Comparison of ENCODE assay signal across 17 cellular contexts in genomic region chr2:107588960-107589542, GRCh38.
DNase-seq lines count a peak whose midpoint lies in the region; ATAC-seq, FAIRE-seq and TF ChIP-seq lines count a peak whose summit lies in the region.
"Had no signal": no experiment of that assay in that cellular context is flagged by ENCODE, and none has a peak within 500 bp of the region (broad histone marks: within the 10 kb centered on the region; RNA-seq: fewer than 3 reads in every experiment).

No MANE protein-coding gene starts in this region.

- FAIRE-seq in H54 (lab: Jason Lieb, UNC): no peak

- no peak for TF ChIP-seq POLR2A in H54 (IDR thresholded peaks at IDR 0.05; ENCODE audit: low read depth, low read length)

- H3K4me3 ChIP-seq in AG10803 (ENCODE audit: low read length): no peak overlapping the region
- H3K4me3 ChIP-seq in choroid plexus epithelial cell (ENCODE audit: low read depth, low read length): no peak overlapping the region
- H3K4me3 ChIP-seq: SJSA1 had no signal

- ATAC-seq in stimulated activated effector memory CD8-positive, alpha-beta T cell treated with anti-CD3 and anti-CD28 coated beads, Interleukin-12 subunit alpha, Interleukin-12 subunit beta, amount 100 ng/mL, for 72 hours: no peak

- no peaks in the 10 kb centered on the region for H3K4me1 Mint-ChIP-seq in stimulated activated effector memory CD8-positive, alpha-beta T cell treated with anti-CD3 and anti-CD28 coated beads, Interleukin-12 subunit alpha, Interleukin-12 subunit beta, amount 100 ng/mL, for 72 hours
- H3K4me1 Mint-ChIP-seq: activated naive CD8-positive, alpha-beta T cell treated with anti-CD3 and anti-CD28 coated beads, Interleukin-2, amount 10 ng/mL, durations not matched to agents 7 days and 5 days had no signal

- peaks cover 6% of the 10 kb centered on the region for H3K9me3 Mint-ChIP-seq in stimulated activated effector memory CD8-positive, alpha-beta T cell treated with anti-CD3 and anti-CD28 coated beads, Interleukin-12 subunit alpha, Interleukin-12 subunit beta, amount 100 ng/mL, for 72 hours
- H3K9me3 Mint-ChIP-seq: activated naive CD8-positive, alpha-beta T cell treated with anti-CD3 and anti-CD28 coated beads, Interleukin-2, amount 10 ng/mL, durations not matched to agents 7 days and 5 days; dendritic cell treated with granulocyte-macrophage colony-stimulating factor and Interleukin-4, amounts not matched to agents 40 ng/mL and 50 ng/mL, for 4 days had no signal

- DNase-seq in AG10803 (ENCODE audit: low read depth): peak; percentile 30
- DNase-seq in NCI-H1092 treated with DMSO at 0.1 percent for 48 hours (lab: John Stamatoyannopoulos, UW): peak; percentile 83
- DNase-seq in NCI-H69 (lab: John Stamatoyannopoulos, UW): peak; percentile 94
- DNase-seq in choroid plexus epithelial cell (ENCODE audit: low read depth): peak; percentile 52
- no peak for DNase-seq in stimulated activated effector memory CD8-positive, alpha-beta T cell treated with anti-CD3 and anti-CD28 coated beads, Interleukin-12 subunit alpha, Interleukin-12 subunit beta, amount 100 ng/mL, for 72 hours (ENCODE audit: low spot score in 2 of 2)
- no peak for DNase-seq in H54 (ENCODE audit: insufficient read length, low spot score)
- DNase-seq in AML-193 (lab: John Stamatoyannopoulos, UW): no peak
- no peak for DNase-seq in NCI-H187 treated with DMSO at 0.1 percent for 48 hours (lab: John Stamatoyannopoulos, UW)
- DNase-seq: ACHN; activated CD8-positive, alpha-beta memory T cell treated with anti-CD3 and anti-CD28 coated beads, Interleukin-2, amount 50 U/mL, for 48 hours; activated naive CD8-positive, alpha-beta T cell treated with anti-CD3 and anti-CD28 coated beads, Interleukin-2, amount 10 ng/mL, durations not matched to agents 7 days and 5 days; NCI-H526 treated with DMSO at 0.1 percent for 48 hours; stimulated activated CD8-positive, alpha-beta memory T cell treated with anti-CD3 and anti-CD28 coated beads, Interleukin-4, amount 100 ng/mL, for 48 hours; trophoblast cell; WERI-Rb-1 had no signal

- no peak overlapping the region for H3K4me3 Mint-ChIP-seq in stimulated activated effector memory CD8-positive, alpha-beta T cell treated with anti-CD3 and anti-CD28 coated beads, Interleukin-12 subunit alpha, Interleukin-12 subunit beta, amount 100 ng/mL, for 72 hours
- H3K4me3 Mint-ChIP-seq: activated naive CD8-positive, alpha-beta T cell treated with anti-CD3 and anti-CD28 coated beads, Interleukin-2, amount 10 ng/mL, durations not matched to agents 7 days and 5 days; dendritic cell treated with granulocyte-macrophage colony-stimulating factor and Interleukin-4, amounts not matched to agents 40 ng/mL and 50 ng/mL, for 4 days had no signal

- H3K36me3 Mint-ChIP-seq in stimulated activated effector memory CD8-positive, alpha-beta T cell treated with anti-CD3 and anti-CD28 coated beads, Interleukin-12 subunit alpha, Interleukin-12 subunit beta, amount 100 ng/mL, for 72 hours: no peaks in the 10 kb centered on the region
- H3K36me3 Mint-ChIP-seq: activated naive CD8-positive, alpha-beta T cell treated with anti-CD3 and anti-CD28 coated beads, Interleukin-2, amount 10 ng/mL, durations not matched to agents 7 days and 5 days had no signal

- no peak overlapping the region for H3K27ac Mint-ChIP-seq in stimulated activated effector memory CD8-positive, alpha-beta T cell treated with anti-CD3 and anti-CD28 coated beads, Interleukin-12 subunit alpha, Interleukin-12 subunit beta, amount 100 ng/mL, for 72 hours
- H3K27ac Mint-ChIP-seq: activated naive CD8-positive, alpha-beta T cell treated with anti-CD3 and anti-CD28 coated beads, Interleukin-2, amount 10 ng/mL, durations not matched to agents 7 days and 5 days; dendritic cell treated with granulocyte-macrophage colony-stimulating factor and Interleukin-4, amounts not matched to agents 40 ng/mL and 50 ng/mL, for 4 days had no signal

- TF ChIP-seq CTCF in AG10803 (conservative IDR thresholded peaks at IDR 0.05; ENCODE audit: low read length): no peak
- no peak for TF ChIP-seq CTCF in choroid plexus epithelial cell (conservative IDR thresholded peaks at IDR 0.05; ENCODE audit: low read depth, low read length)

Comparison
In these comparisons a context has a peak if more than half of its experiments do, and no peak if none do; other contexts are left out.
1. DNase-seq: peak in AG10803 (single experiment), NCI-H1092 treated with DMSO at 0.1 percent for 48 hours (single experiment), NCI-H69 (single experiment) and choroid plexus epithelial cell (single experiment); none in stimulated activated effector memory CD8-positive, alpha-beta T cell treated with anti-CD3 and anti-CD28 coated beads, Interleukin-12 subunit alpha, Interleukin-12 subunit beta, amount 100 ng/mL, for 72 hours (0 of 2), H54 (single experiment), AML-193 (0 of 2) and NCI-H187 treated with DMSO at 0.1 percent for 48 hours (single experiment).